In genomic region chr17:41965694-41966375, GRCh38 we compare ENCODE assay signal across 8 cellular contexts. TPM values are rescaled to one million over a fixed set of nuclear protein-coding genes. Genes with fewer than 3 reads are reported as not detected.
DNase-seq lines count a peak whose midpoint lies in the region; ATAC-seq, FAIRE-seq and TF ChIP-seq lines count a peak whose summit lies in the region.

No MANE protein-coding gene starts in this region.

- H3F3A ChIP-seq in SU-DHL-6 (ENCODE audit: insufficient read depth), result peaks cover 20% of the 10 kb centered on the region

- H3K27ac ChIP-seq in SU-DHL-6 (ENCODE audit: low read depth, low read length), result no peak overlapping the region; the same call in 1 of the 2 replicates
- no peak overlapping the region for H3K27ac ChIP-seq in iPS DF 6.9 (ENCODE audit: low read length)
- peak overlapping the region; percentile 12 to 84 for H3K27ac ChIP-seq in small intestine (ENCODE audit: low read depth in 1 of 2, low read length in 1 of 2)

- TF ChIP-seq CTCF in GM13977 (IDR thresholded peaks at IDR 0.05; ENCODE audit: extremely low read depth, insufficient read depth, missing control alignments) (no peak), SU-DHL-6 (IDR thresholded peaks at IDR 0.05; ENCODE audit: insufficient read depth, low read length, poor library complexity, severe bottlenecking) (no peak)

- no peak for FAIRE-seq in small intestine (lab: Jason Lieb, UNC)

- H3K9ac ChIP-seq in SU-DHL-6 (ENCODE audit: low read length), result peak overlapping the region; percentile 92

- in situ Hi-C loops in GM13977 (cut with MboI; ENCODE audit: low pct_unique_long_range_greater_than_20kb, low sequenced_read_pairs, unreplicated experiment), result loop anchor here (10.0 kb wide), 1 partner anchor 139 kb away; no protein-coding TSS in a partner anchor

- H3K4me3 ChIP-seq in MG63, result peak overlapping the region; percentile 88
- H3K4me3 ChIP-seq in SU-DHL-6 (ENCODE audit: insufficient read depth, low read length, poor library complexity, severe bottlenecking), result peak overlapping the region; percentile 78
- peak overlapping the region; percentile 59; the same call in 1 of the 2 replicates for H3K4me3 ChIP-seq in iPS DF 6.9 (ENCODE audit: low read length)
- peak overlapping the region; percentile 3 to 72 for H3K4me3 ChIP-seq in small intestine (ENCODE audit: low read depth in 1 of 2, low read length in 2 of 2)

- H3K27me3 ChIP-seq in MG63 (no peaks in the 10 kb centered on the region), SU-DHL-6 (ENCODE audit: low read length) (no peaks in the 10 kb centered on the region), iPS DF 6.9 (ENCODE audit: control insufficient read depth, insufficient read depth, low read length) (no peaks in the 10 kb centered on the region), small intestine (ENCODE audit: control insufficient read depth in 2 of 2, insufficient read depth in 2 of 2, low read length in 2 of 2) (no peaks in the 10 kb centered on the region)

- H3K36me3 ChIP-seq in MG63, result peaks cover 27% of the 10 kb centered on the region
- H3K36me3 ChIP-seq in SU-DHL-6 (ENCODE audit: low read length), result no peaks in the 10 kb centered on the region
- H3K36me3 ChIP-seq in iPS DF 6.9 (ENCODE audit: control insufficient read depth, insufficient read depth, low read length), result peaks cover 9% of the 10 kb centered on the region
- H3K36me3 ChIP-seq in small intestine (ENCODE audit: control insufficient read depth in 2 of 2, insufficient read depth in 2 of 2, low read length in 2 of 2), result peaks cover 0 to under 1% of the 10 kb centered on the region in 2 donors

- peak overlapping the region; percentile 29 for H2AFZ ChIP-seq in SU-DHL-6 (ENCODE audit: low read depth, low read length, severe bottlenecking)

- ATAC-seq in GM18873 (IDR thresholded peaks at IDR 0.05; ENCODE audit: low FRiP score, unreplicated experiment) (no peak), HG03097 (IDR thresholded peaks at IDR 0.05; ENCODE audit: low FRiP score, unreplicated experiment) (no peak)

- H3K4me2 ChIP-seq in SU-DHL-6 (ENCODE audit: low read depth, low read length, poor library complexity, severe bottlenecking), result peak overlapping the region; percentile 79

- H3K4me1 ChIP-seq in iPS DF 6.9 (ENCODE audit: control insufficient read depth, insufficient read depth, low read length) (peaks cover 2% of the 10 kb centered on the region; the same call in 1 of the 2 replicates), small intestine (ENCODE audit: control insufficient read depth in 2 of 2, insufficient read depth in 1 of 2, low read depth in 1 of 2, low read length in 1 of 2) (no peaks in the 10 kb centered on the region)

- WGBS in iPS DF 6.9 (ENCODE audit: insufficient coverage, insufficient read length), result no CpG with 5 or more reads among the region's 17 CpGs
- 1 to 4% (median 2%) methylated on average over 17 of the region's 17 CpGs for WGBS in small intestine, 3 donors

- H3K9me2 ChIP-seq in SU-DHL-6 (replicated peaks; ENCODE audit: insufficient read depth, low read length), result no peaks in the 10 kb centered on the region

- peaks cover 13% of the 10 kb centered on the region for H3K79me2 ChIP-seq in SU-DHL-6 (ENCODE audit: insufficient read depth, low read length)

- H3K9me3 ChIP-seq in MG63 (no peaks in the 10 kb centered on the region), SU-DHL-6 (ENCODE audit: insufficient read depth, low read length) (no peaks in the 10 kb centered on the region), iPS DF 6.9 (ENCODE audit: control insufficient read depth, insufficient read depth, low read length) (no peaks in the 10 kb centered on the region), small intestine (ENCODE audit: control insufficient read depth, low read depth) (no peaks in the 10 kb centered on the region)

- no peaks in the 10 kb centered on the region for H4K20me1 ChIP-seq in SU-DHL-6 (ENCODE audit: low read depth, low read length)

- DNase-seq in GM13977 (ENCODE audit: low spot score), result peak; percentile 84
- peak; percentile 42 for DNase-seq in MG63
- DNase-seq in amniotic epithelial cell (ENCODE audit: low read depth), result peak; percentile 27
- peak; percentile 55 for DNase-seq in iPS DF 6.9 (ENCODE audit: low read depth, low spot score)
- DNase-seq in small intestine, result peak; percentile 91

RNA-seq across cellular contexts. Expression of gene CNP, which starts 0.8 kb away (rescaled TPM):
- total RNA-seq in MG63 (2014; rRNA removed; shearing (Covaris generic); ENCODE audit: low replicate concordance), result 64.0 and 97.2 TPM in 2 replicates
- 10 to 100 TPM; 13.2 to 37.4 (median 19.5) TPM for polyA plus RNA-seq in small intestine

RNA-seq across cellular contexts. Expression of gene ODAD4, which starts 35.4 kb away (rescaled TPM):
- not detected in 2 replicates for total RNA-seq in MG63 (2014; rRNA removed; shearing (Covaris generic); ENCODE audit: low replicate concordance)
- polyA plus RNA-seq in small intestine, result under 1 TPM in 1 of 3 donors, not detected in 2; 0.28 TPM

RNA-seq across cellular contexts. Expression of gene ACLY, which starts 47.1 kb away (rescaled TPM):
- total RNA-seq in MG63 (2014; rRNA removed; shearing (Covaris generic); ENCODE audit: low replicate concordance), result 151 and 195 TPM in 2 replicates
- 10 to 100 TPM; 44.0 to 55.6 (median 53.2) TPM for polyA plus RNA-seq in small intestine

RNA-seq across cellular contexts. Expression of gene DNAJC7, which starts 51.4 kb away (rescaled TPM):
- 121 and 123 TPM in 2 replicates for total RNA-seq in MG63 (2014; rRNA removed; shearing (Covaris generic); ENCODE audit: low replicate concordance)
- 10 to 100 TPM; 70.0 to 79.4 (median 70.0) TPM for polyA plus RNA-seq in small intestine

RNA-seq across cellular contexts. Expression of gene NKIRAS2, which starts 54.1 kb away (rescaled TPM):
- total RNA-seq in MG63 (2014; rRNA removed; shearing (Covaris generic); ENCODE audit: low replicate concordance), result 77.5 and 86.3 TPM in 2 replicates
- polyA plus RNA-seq in small intestine, result 10 to 100 TPM; 21.1 to 28.9 (median 23.3) TPM

Comparison
In these comparisons a context has a peak if more than half of its experiments do, and no peak if none do; other contexts are left out.
1. DNase-seq: peak in every context shown above with its lines; median percentile 91 in small intestine; 84 in GM13977; 55 in iPS DF 6.9; 42 in MG63; 27 in amniotic epithelial cell.
2. H3K4me3 ChIP-seq: peak in every context shown above with its lines; median percentile 88 in MG63; 78 in SU-DHL-6; 59 in iPS DF 6.9; 38 in small intestine.
3. H3K27ac ChIP-seq: peak in small intestine (2 of 2); none in SU-DHL-6 (single experiment) and iPS DF 6.9 (single experiment).